ENCODE assay signal across 26 cellular contexts in genomic region chr4:164501074-164501473, GRCh38.
DNase-seq lines count a peak whose midpoint lies in the region; ATAC-seq, FAIRE-seq and TF ChIP-seq lines count a peak whose summit lies in the region.
"Had no signal": no experiment of that assay in that cellular context is flagged by ENCODE, and none has a peak within 500 bp of the region (broad histone marks: within the 10 kb centered on the region; RNA-seq: fewer than 3 reads in every experiment).

No MANE protein-coding gene starts in this region.

- H3K27ac Mint-ChIP-seq in astrocyte (ENCODE audit: unreplicated experiment), result peak overlapping the region; percentile 96
- H3K27ac Mint-ChIP-seq in activated CD4-positive, alpha-beta T cell treated with anti-CD3 and anti-CD28 coated beads for 36 hours, result no peak overlapping the region
- H3K27ac Mint-ChIP-seq: activated naive CD4-positive, alpha-beta T cell treated with anti-CD3 and anti-CD28 coated beads for 36 hours; CD4-positive, CD25-positive, alpha-beta regulatory T cell; endodermal cell; IgD-negative memory B cell; naive thymus-derived CD4-positive, alpha-beta T cell; stimulated activated effector memory CD8-positive, alpha-beta T cell treated with anti-CD3 and anti-CD28 coated beads, Interleukin-12 subunit alpha, Interleukin-12 subunit beta, amount 100 ng/mL, for 72 hours; T-helper 17 cell had no signal

- no peak overlapping the region for H3K4me3 Mint-ChIP-seq in astrocyte (ENCODE audit: unreplicated experiment)
- no peak overlapping the region for H3K4me3 Mint-ChIP-seq in activated CD4-positive, alpha-beta T cell treated with anti-CD3 and anti-CD28 coated beads for 36 hours
- H3K4me3 Mint-ChIP-seq: activated naive CD4-positive, alpha-beta T cell treated with anti-CD3 and anti-CD28 coated beads for 36 hours; CD4-positive, CD25-positive, alpha-beta regulatory T cell; endodermal cell; IgD-negative memory B cell; naive thymus-derived CD4-positive, alpha-beta T cell; stimulated activated effector memory CD8-positive, alpha-beta T cell treated with anti-CD3 and anti-CD28 coated beads, Interleukin-12 subunit alpha, Interleukin-12 subunit beta, amount 100 ng/mL, for 72 hours; T-helper 17 cell had no signal

- H3K4me1 Mint-ChIP-seq in astrocyte (ENCODE audit: low read depth, unreplicated experiment), result peaks cover 11% of the 10 kb centered on the region
- H3K4me1 Mint-ChIP-seq in activated CD4-positive, alpha-beta T cell treated with anti-CD3 and anti-CD28 coated beads for 36 hours, result no peaks in the 10 kb centered on the region
- H3K4me1 Mint-ChIP-seq: CD4-positive, CD25-positive, alpha-beta regulatory T cell; endodermal cell; IgD-negative memory B cell; naive thymus-derived CD4-positive, alpha-beta T cell; stimulated activated effector memory CD8-positive, alpha-beta T cell treated with anti-CD3 and anti-CD28 coated beads, Interleukin-12 subunit alpha, Interleukin-12 subunit beta, amount 100 ng/mL, for 72 hours; T-helper 17 cell had no signal

- no peak for DNase-seq in HCT116 (ENCODE audit: low read depth, low spot score)
- DNase-seq in astrocyte (ENCODE audit: low read depth), result peak; percentile 75
- DNase-seq in glomerular visceral epithelial cell (ENCODE audit: extremely low spot score), result peak; percentile 37
- peak; percentile 16 for DNase-seq in renal cortical epithelial cell (ENCODE audit: low read depth)
- DNase-seq in activated CD4-positive, alpha-beta T cell treated with anti-CD3 and anti-CD28 coated beads for 36 hours, result no peak
- DNase-seq in activated CD8-positive, alpha-beta memory T cell treated with anti-CD3 and anti-CD28 coated beads, Interleukin-2, amount 50 U/mL, for 4 hours, result no peak
- DNase-seq: activated naive CD4-positive, alpha-beta T cell treated with anti-CD3 and anti-CD28 coated beads for 36 hours; activated T-cell treated with anti-CD3 and anti-CD28 coated beads for 4 hours; aorta; CD4-positive, CD25-positive, alpha-beta regulatory T cell; endodermal cell; naive thymus-derived CD4-positive, alpha-beta T cell; NCI-H1694; ovary; right lobe of liver; T-helper 17 cell; testis had no signal

- no TSS peak for BruUV-seq in HCT116 (replicated peaks; lab: Mats Ljungman, UMichigan)

- POLR2A ChIA-PET in HCT116 (lab: Charles Lee), result no interaction called here
- POLR2A ChIA-PET in activated CD4-positive, alpha-beta T cell treated with anti-CD3 and anti-CD28 coated beads for 36 hours (lab: Charles Lee), result no interaction called here

- TF ChIP-seq CTCF in HCT116 (IDR thresholded peaks at IDR 0.05 in 2 of 3, conservative IDR thresholded peaks at IDR 0.05 in 1 of 3; ENCODE audit: borderline replicate concordance in 1 of 3, insufficient read depth in 1 of 3, low read depth in 2 of 3, low read length in 2 of 3), result no peak
- no peak for TF ChIP-seq CTCF in astrocyte (IDR thresholded peaks at IDR 0.05; ENCODE audit: insufficient read depth, low read depth, low read length)

- H2AFZ ChIP-seq in HCT116 (ENCODE audit: low read depth, low read length, poor library complexity, severe bottlenecking) (peak overlapping the region; percentile 32), astrocyte (ENCODE audit: low read depth, low read length) (no peak overlapping the region)

- no peaks in the 10 kb centered on the region for H3K27me3 Mint-ChIP-seq in astrocyte (ENCODE audit: low read depth, unreplicated experiment)
- H3K27me3 Mint-ChIP-seq in activated CD4-positive, alpha-beta T cell treated with anti-CD3 and anti-CD28 coated beads for 36 hours, result no peaks in the 10 kb centered on the region
- H3K27me3 Mint-ChIP-seq: CD4-positive, CD25-positive, alpha-beta regulatory T cell; IgD-negative memory B cell; T-helper 17 cell had no signal

- no peaks in the 10 kb centered on the region for H3K36me3 Mint-ChIP-seq in astrocyte (ENCODE audit: low read depth, unreplicated experiment)
- H3K36me3 Mint-ChIP-seq in activated CD4-positive, alpha-beta T cell treated with anti-CD3 and anti-CD28 coated beads for 36 hours (ENCODE audit: low read depth), result no peaks in the 10 kb centered on the region
- H3K36me3 Mint-ChIP-seq: CD4-positive, CD25-positive, alpha-beta regulatory T cell; IgD-negative memory B cell; naive thymus-derived CD4-positive, alpha-beta T cell; stimulated activated effector memory CD8-positive, alpha-beta T cell treated with anti-CD3 and anti-CD28 coated beads, Interleukin-12 subunit alpha, Interleukin-12 subunit beta, amount 100 ng/mL, for 72 hours had no signal

- H3K4me2 ChIP-seq in HCT116 (ENCODE audit: low read length) (no peak overlapping the region), astrocyte (ENCODE audit: low read length) (peak overlapping the region; percentile 45)

- intact Hi-C loops in HCT116 (cut with micrococcal nuclease), result no loop called here
- intact Hi-C loops in activated CD4-positive, alpha-beta T cell treated with anti-CD3 and anti-CD28 coated beads for 36 hours (cut with DNase I, micrococcal nuclease), result no loop called here

- ATAC-seq in HCT116, result no peak
- no peak for ATAC-seq in GM18517 (IDR thresholded peaks at IDR 0.05; ENCODE audit: unreplicated experiment)
- no peak for ATAC-seq in HG03457 (IDR thresholded peaks at IDR 0.05; ENCODE audit: unreplicated experiment)
- ATAC-seq in activated CD4-positive, alpha-beta T cell treated with anti-CD3 and anti-CD28 coated beads for 36 hours, result no peak
- ATAC-seq: naive thymus-derived CD4-positive, alpha-beta T cell; Panc1; right lobe of liver; stimulated activated effector memory CD8-positive, alpha-beta T cell treated with anti-CD3 and anti-CD28 coated beads, Interleukin-12 subunit alpha, Interleukin-12 subunit beta, amount 100 ng/mL, for 72 hours; T-helper 17 cell had no signal

- H3K27ac ChIP-seq in HCT116 (ENCODE audit: low read depth, low read length), result no peak overlapping the region
- peak overlapping the region; percentile 14 for H3K27ac ChIP-seq in astrocyte (ENCODE audit: low read depth, low read length)
- H3K27ac ChIP-seq: ovary, right lobe of liver, SJSA1, testis, VCaP had no signal

- no peak for TF ChIP-seq RAD21 in HCT116 (IDR thresholded peaks at IDR 0.05; ENCODE audit: low read depth)

- CTCF ChIA-PET in HCT116 (lab: Charles Lee), result no interaction called here
- CTCF ChIA-PET in activated CD4-positive, alpha-beta T cell treated with anti-CD3 and anti-CD28 coated beads for 36 hours (lab: Charles Lee), result no interaction called here

- H3K36me3 ChIP-seq in HCT116 (ENCODE audit: control insufficient read depth in 1 of 2, insufficient read depth in 2 of 2, low read length in 2 of 2) (no peaks in the 10 kb centered on the region), astrocyte (ENCODE audit: insufficient read depth, low read length) (no peaks in the 10 kb centered on the region)
- H3K36me3 ChIP-seq: ovary, right lobe of liver, SJSA1 had no signal

- H3K4me1 ChIP-seq in HCT116 (ENCODE audit: control insufficient read depth in 1 of 2, insufficient read depth in 2 of 2, low read length in 2 of 2), result no peaks in the 10 kb centered on the region
- H3K4me1 ChIP-seq in astrocyte (ENCODE audit: insufficient read depth, low read length), result peaks cover 3% of the 10 kb centered on the region
- H3K4me1 ChIP-seq: right lobe of liver, testis had no signal

- H4K20me1 ChIP-seq in HCT116 (ENCODE audit: insufficient read depth), result no peaks in the 10 kb centered on the region
- H4K20me1 ChIP-seq in astrocyte (ENCODE audit: insufficient read depth, low read length), result no peaks in the 10 kb centered on the region

- H3K9ac ChIP-seq in HCT116 (ENCODE audit: low read length) (no peak overlapping the region), astrocyte (ENCODE audit: low read length) (peak overlapping the region; percentile 41)

- TF ChIP-seq POLR2A in HCT116 (IDR thresholded peaks at IDR 0.05; ENCODE audit: borderline replicate concordance, extremely low read depth, insufficient read depth, insufficient read length), result no peak

- H3K9me2 ChIP-seq in HCT116 (ENCODE audit: insufficient read depth), result no peaks in the 10 kb centered on the region

- RAD21 ChIA-PET in HCT116 (lab: Charles Lee; ENCODE audit: low non-redundant PET in 1 of 2, low total read pairs in 2 of 2, uncharacterized antibody in 2 of 2, unreplicated experiment in 2 of 2), result no interaction called here

- no peak for FAIRE-seq in astrocyte (lab: Jason Lieb, UNC)
- FAIRE-seq: colon had no signal

- H3K9me3 ChIP-seq in HCT116 (ENCODE audit: control insufficient read depth in 1 of 2, insufficient read depth in 1 of 2, low read depth in 1 of 2, low read length in 2 of 2) (no peaks in the 10 kb centered on the region), astrocyte (ENCODE audit: insufficient read depth, low read depth, low read length) (no peaks in the 10 kb centered on the region)
- H3K9me3 ChIP-seq: ovary, right lobe of liver, SJSA1, testis had no signal

- H3K79me2 ChIP-seq in HCT116 (ENCODE audit: insufficient read depth, low read length) (no peaks in the 10 kb centered on the region), astrocyte (ENCODE audit: insufficient read depth, low read length) (no peaks in the 10 kb centered on the region)

- H3K4me3 ChIP-seq in HCT116 (replicated peaks in 1 of 2; ENCODE audit: low read depth in 1 of 2, low read length in 2 of 2) (no peak overlapping the region), astrocyte (ENCODE audit: insufficient read depth, low read depth, low read length) (no peak overlapping the region)
- H3K4me3 ChIP-seq: lung, ovary, right lobe of liver, SJSA1, testis had no signal

- no peaks in the 10 kb centered on the region for H3K27me3 ChIP-seq in HCT116 (ENCODE audit: insufficient read depth, low read length)
- H3K27me3 ChIP-seq in astrocyte (ENCODE audit: insufficient read depth, low read length), result no peaks in the 10 kb centered on the region
- H3K27me3 ChIP-seq: ovary, right lobe of liver, SJSA1, testis had no signal

- H3K9me3 Mint-ChIP-seq in astrocyte (ENCODE audit: unreplicated experiment), result peaks cover 2% of the 10 kb centered on the region
- no peaks in the 10 kb centered on the region for H3K9me3 Mint-ChIP-seq in activated CD4-positive, alpha-beta T cell treated with anti-CD3 and anti-CD28 coated beads for 36 hours (ENCODE audit: low read depth)
- H3K9me3 Mint-ChIP-seq: activated naive CD4-positive, alpha-beta T cell treated with anti-CD3 and anti-CD28 coated beads for 36 hours; endodermal cell; IgD-negative memory B cell had no signal

TF ChIP-seq in HCT116, 20 proteins besides CTCF, POLR2A, EP300 and RAD21 (continues in another document):
- TF ChIP-seq ZNF274 (IDR thresholded peaks at IDR 0.05; ENCODE audit: low read depth, low read length) (no peak), EGR1 (IDR thresholded peaks at IDR 0.05; ENCODE audit: low read depth) (no peak)
- TF ChIP-seq, protein P1, sequence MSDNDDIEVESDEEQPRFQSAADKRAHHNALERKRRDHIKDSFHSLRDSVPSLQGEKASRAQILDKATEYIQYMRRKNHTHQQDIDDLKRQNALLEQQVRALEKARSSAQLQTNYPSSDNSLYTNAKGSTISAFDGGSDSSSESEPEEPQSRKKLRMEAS (IDR thresholded peaks at IDR 0.05), result no peak

Comparison
In these comparisons a context has a peak if more than half of its experiments do, and no peak if none do; other contexts are left out.
1. DNase-seq: peak in astrocyte (single experiment), glomerular visceral epithelial cell (single experiment) and renal cortical epithelial cell (single experiment); none in HCT116 (single experiment), activated CD4-positive, alpha-beta T cell treated with anti-CD3 and anti-CD28 coated beads for 36 hours (single experiment) and activated CD8-positive, alpha-beta memory T cell treated with anti-CD3 and anti-CD28 coated beads, Interleukin-2, amount 50 U/mL, for 4 hours (single experiment).